Comparison of ENCODE assay signal across 19 cellular contexts in the genomic region with DNA sequence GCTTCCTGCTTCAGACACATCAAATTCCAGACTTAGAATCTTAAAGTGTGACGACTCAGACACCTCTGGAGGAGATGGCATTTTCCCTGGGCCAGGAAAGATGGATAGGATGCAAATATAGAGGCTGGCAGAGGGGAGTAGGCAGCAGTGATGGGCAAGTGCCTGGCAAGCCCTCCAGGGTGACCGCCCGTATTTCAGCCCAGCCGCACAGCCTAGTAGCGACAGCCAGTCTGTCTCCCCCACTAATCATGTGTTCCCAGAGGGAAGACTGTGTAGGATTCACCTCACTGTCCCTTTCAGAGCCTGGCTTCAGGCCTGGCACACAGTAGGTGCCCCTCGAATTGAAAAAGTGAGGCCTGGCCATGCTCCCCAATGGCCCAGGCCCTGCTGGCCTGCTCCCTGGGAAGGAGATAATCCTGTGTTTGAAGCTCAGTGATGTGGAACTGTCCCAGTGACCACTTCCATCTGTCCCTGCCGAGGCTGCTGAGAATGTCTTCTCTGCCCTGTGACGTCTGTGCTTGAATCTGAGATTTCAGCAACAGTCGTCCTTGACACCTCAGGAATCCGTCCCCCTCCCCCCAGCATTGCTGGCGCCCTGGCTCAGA. TPM values are rescaled to one million over a fixed set of nuclear protein-coding genes. Genes with fewer than 3 reads are reported as not detected.
DNase-seq lines count a peak whose midpoint lies in the region; ATAC-seq lines count a peak whose summit lies in the region.
"Had no signal": no experiment of that assay in that cellular context is flagged by ENCODE, and none has a peak within 500 bp of the region (broad histone marks: within the 10 kb centered on the region; RNA-seq: fewer than 3 reads in every experiment).

No MANE protein-coding gene starts in this region.

- H3K27me3 ChIP-seq in SJCRH30 = no peaks in the 10 kb centered on the region
- H3K27me3 ChIP-seq: MG63 had no signal

- H3K36me3 ChIP-seq in SJCRH30 = peaks cover 1% of the 10 kb centered on the region; the same call in 1 of the 2 replicates

- H3K9me3 ChIP-seq in T-helper 17 cell (ENCODE audit: control insufficient read depth, low read length, poor library complexity, severe bottlenecking) (no peaks in the 10 kb centered on the region), SJCRH30 (replicated peaks) (no peaks in the 10 kb centered on the region)
- H3K9me3 ChIP-seq: Caco-2, MG63 had no signal

- no peak for ATAC-seq in T-helper 17 cell
- ATAC-seq in stimulated activated effector memory CD8-positive, alpha-beta T cell treated with anti-CD3 and anti-CD28 coated beads, Interleukin-12 subunit alpha, Interleukin-12 subunit beta, amount 100 ng/mL, for 72 hours = no peak
- no peak for ATAC-seq in GM21423 (IDR thresholded peaks at IDR 0.05; ENCODE audit: unreplicated experiment)

- no peak overlapping the region for H3K4me3 ChIP-seq in SJCRH30
- H3K4me3 ChIP-seq: MG63 had no signal

- no peaks in the 10 kb centered on the region for H3K27me3 Mint-ChIP-seq in activated T-cell treated with anti-CD3 and anti-CD28 coated beads, Interleukin-2, amount 50 U/mL, for 24 hours
- no peaks in the 10 kb centered on the region for H3K27me3 Mint-ChIP-seq in T-helper 17 cell
- H3K27me3 Mint-ChIP-seq: CD4-positive, CD25-positive, alpha-beta regulatory T cell had no signal

- H3K4me1 Mint-ChIP-seq in activated T-cell treated with anti-CD3 and anti-CD28 coated beads, Interleukin-2, amount 50 U/mL, for 24 hours (ENCODE audit: low read depth) = no peaks in the 10 kb centered on the region
- peaks cover 2% of the 10 kb centered on the region for H3K4me1 Mint-ChIP-seq in T-helper 17 cell
- peaks cover 6% of the 10 kb centered on the region for H3K4me1 Mint-ChIP-seq in stimulated activated effector memory CD8-positive, alpha-beta T cell treated with anti-CD3 and anti-CD28 coated beads, Interleukin-12 subunit alpha, Interleukin-12 subunit beta, amount 100 ng/mL, for 72 hours

- peak overlapping the region; percentile 14 for H3K27ac Mint-ChIP-seq in activated T-cell treated with anti-CD3 and anti-CD28 coated beads, Interleukin-2, amount 50 U/mL, for 24 hours
- H3K27ac Mint-ChIP-seq in T-helper 17 cell = peak overlapping the region; percentile 37
- peak overlapping the region; percentile 46 for H3K27ac Mint-ChIP-seq in stimulated activated effector memory CD8-positive, alpha-beta T cell treated with anti-CD3 and anti-CD28 coated beads, Interleukin-12 subunit alpha, Interleukin-12 subunit beta, amount 100 ng/mL, for 72 hours
- H3K27ac Mint-ChIP-seq: CD4-positive, CD25-positive, alpha-beta regulatory T cell had no signal

- H3K36me3 Mint-ChIP-seq in activated T-cell treated with anti-CD3 and anti-CD28 coated beads, Interleukin-2, amount 50 U/mL, for 24 hours (ENCODE audit: low read depth) = peaks cover 77% of the 10 kb centered on the region
- H3K36me3 Mint-ChIP-seq in T-helper 17 cell (ENCODE audit: low read depth) = no peaks in the 10 kb centered on the region
- H3K36me3 Mint-ChIP-seq in stimulated activated effector memory CD8-positive, alpha-beta T cell treated with anti-CD3 and anti-CD28 coated beads, Interleukin-12 subunit alpha, Interleukin-12 subunit beta, amount 100 ng/mL, for 72 hours = peaks cover 70% of the 10 kb centered on the region

- DNase-seq in activated T-cell treated with anti-CD3 and anti-CD28 coated beads, Interleukin-2, amount 50 U/mL, for 24 hours = no peak
- no peak for DNase-seq in activated T-cell treated with anti-CD3 and anti-CD28 coated beads, Interleukin-2, amount 50 U/mL, for 48 hours
- DNase-seq in T-helper 17 cell (no peak), cerebellar nuclear complex (lab: John Stamatoyannopoulos, UW) (peak; percentile 51 to 54), SJCRH30 (no peak), iPS-NIHi7 (ENCODE audit: extremely low spot score) (no peak)
- DNase-seq in stimulated activated effector memory CD8-positive, alpha-beta T cell treated with anti-CD3 and anti-CD28 coated beads, Interleukin-12 subunit alpha, Interleukin-12 subunit beta, amount 100 ng/mL, for 72 hours (ENCODE audit: low spot score in 2 of 2) = no peak
- DNase-seq: 8988T; Caco-2; CD4-positive, CD25-positive, alpha-beta regulatory T cell; GDM1; Kasumi-1; MG63; NCI-H1048; NCI-H1436 treated with DMSO at 0.1 percent for 48 hours; NCI-H2029; NCI-H69; Right ventricle myocardium superior had no signal

- no peak overlapping the region for H3K4me3 Mint-ChIP-seq in activated T-cell treated with anti-CD3 and anti-CD28 coated beads, Interleukin-2, amount 50 U/mL, for 24 hours
- H3K4me3 Mint-ChIP-seq in T-helper 17 cell = no peak overlapping the region
- H3K4me3 Mint-ChIP-seq in stimulated activated effector memory CD8-positive, alpha-beta T cell treated with anti-CD3 and anti-CD28 coated beads, Interleukin-12 subunit alpha, Interleukin-12 subunit beta, amount 100 ng/mL, for 72 hours = no peak overlapping the region
- H3K4me3 Mint-ChIP-seq: CD4-positive, CD25-positive, alpha-beta regulatory T cell had no signal

- H3K4me1 ChIP-seq in SJCRH30 = no peaks in the 10 kb centered on the region
- H3K4me1 ChIP-seq: Caco-2 had no signal

- no peaks in the 10 kb centered on the region for H3K9me3 Mint-ChIP-seq in activated T-cell treated with anti-CD3 and anti-CD28 coated beads, Interleukin-2, amount 50 U/mL, for 24 hours
- no peaks in the 10 kb centered on the region for H3K9me3 Mint-ChIP-seq in stimulated activated effector memory CD8-positive, alpha-beta T cell treated with anti-CD3 and anti-CD28 coated beads, Interleukin-12 subunit alpha, Interleukin-12 subunit beta, amount 100 ng/mL, for 72 hours
- H3K9me3 Mint-ChIP-seq: CD4-positive, CD25-positive, alpha-beta regulatory T cell had no signal

- no peak overlapping the region for H3K27ac ChIP-seq in SJCRH30

RNA-seq across cellular contexts. Expression of a gene that starts 41.3 kb away (rescaled TPM):
- 10 to 100 TPM; 49.3 to 57.6 TPM for total RNA-seq in T-helper 17 cell
- total RNA-seq in SJCRH30 (2014; rRNA removed; shearing (Covaris generic)) = 119 and 121 TPM in 2 replicates

RNA-seq across cellular contexts. Expression of a gene that starts 48.2 kb away (rescaled TPM):
- total RNA-seq in T-helper 17 cell = 10 to 100 TPM; 15.1 to 18.6 TPM
- total RNA-seq in SJCRH30 (2014; rRNA removed; shearing (Covaris generic)) = 17.9 and 21.4 TPM in 2 replicates

RNA-seq across cellular contexts. Expression of a gene that starts 59.2 kb away (rescaled TPM):
- total RNA-seq in T-helper 17 cell = 10 to 100 TPM; 28.7 to 38.6 TPM
- 58.7 and 65.5 TPM in 2 replicates for total RNA-seq in SJCRH30 (2014; rRNA removed; shearing (Covaris generic))

Comparison
In these comparisons a context has a peak if more than half of its experiments do, and no peak if none do; other contexts are left out.
1. DNase-seq: peak in cerebellar nuclear complex (2 of 2); none in activated T-cell treated with anti-CD3 and anti-CD28 coated beads, Interleukin-2, amount 50 U/mL, for 24 hours (single experiment), activated T-cell treated with anti-CD3 and anti-CD28 coated beads, Interleukin-2, amount 50 U/mL, for 48 hours (0 of 2), T-helper 17 cell (0 of 3), stimulated activated effector memory CD8-positive, alpha-beta T cell treated with anti-CD3 and anti-CD28 coated beads, Interleukin-12 subunit alpha, Interleukin-12 subunit beta, amount 100 ng/mL, for 72 hours (0 of 2), SJCRH30 (0 of 2) and iPS-NIHi7 (single experiment).
2. Peak in every context shown above with its lines, with median percentiles within 50 percentile points of each other: H3K27ac Mint-ChIP-seq.